In the genomic region with DNA sequence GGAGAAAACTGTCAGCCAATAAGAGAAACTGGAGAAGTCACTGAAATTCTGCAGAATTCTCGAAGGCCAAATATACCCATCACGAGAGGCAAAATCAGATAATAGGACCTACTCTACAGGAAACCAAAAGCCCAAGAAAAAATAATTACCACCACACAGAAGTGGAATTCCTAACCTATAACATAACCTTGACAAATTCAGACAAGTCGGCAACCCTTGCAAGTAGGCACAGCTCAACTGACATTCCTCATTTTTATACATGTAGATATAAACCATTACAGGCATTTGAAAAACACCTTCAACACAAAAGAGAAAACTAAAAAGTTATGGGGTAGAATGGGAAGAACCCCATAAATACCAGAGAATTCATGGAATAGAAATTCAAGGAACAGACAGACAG, we compare ENCODE assay signal across 31 cellular contexts.
"Had no signal": no experiment of that assay in that cellular context is flagged by ENCODE, and none has a peak within 500 bp of the region (broad histone marks: within the 10 kb centered on the region; RNA-seq: fewer than 3 reads in every experiment).

No MANE protein-coding gene starts in this region.

- H3K9ac ChIP-seq: KMS-11 had no signal

- H3K9me3 ChIP-seq: Peyer's patch had no signal

- ATAC-seq: PC-3, Right ventricle myocardium inferior had no signal

- H3K4me3 Mint-ChIP-seq: activated CD4-positive, alpha-beta memory T cell treated with anti-CD3 and anti-CD28 coated beads, Interleukin-2, amount 10 ng/mL, durations not matched to agents 7 days and 5 days; activated naive CD4-positive, alpha-beta T cell treated with anti-CD3 and anti-CD28 coated beads, Interleukin-2, amount 10 ng/mL, durations not matched to agents 7 days and 5 days; activated T-cell treated with anti-CD3 and anti-CD28 coated beads, Interleukin-2, amount 50 U/mL, for 24 hours; brain had no signal

- H3K4me1 Mint-ChIP-seq: activated CD4-positive, alpha-beta memory T cell treated with anti-CD3 and anti-CD28 coated beads, Interleukin-2, amount 10 ng/mL, durations not matched to agents 7 days and 5 days; brain had no signal

- H3K27ac Mint-ChIP-seq: activated CD4-positive, alpha-beta memory T cell treated with anti-CD3 and anti-CD28 coated beads, Interleukin-2, amount 10 ng/mL, durations not matched to agents 7 days and 5 days; activated naive CD4-positive, alpha-beta T cell treated with anti-CD3 and anti-CD28 coated beads, Interleukin-2, amount 10 ng/mL, durations not matched to agents 7 days and 5 days; activated T-cell treated with anti-CD3 and anti-CD28 coated beads, Interleukin-2, amount 50 U/mL, for 24 hours; brain had no signal

- H3K27ac ChIP-seq: KMS-11, Peyer's patch, WERI-Rb-1 had no signal

- H3K4me2 ChIP-seq: KMS-11 had no signal

- H3K4me3 ChIP-seq: Peyer's patch had no signal

- H3K4me1 ChIP-seq: Peyer's patch had no signal

- H3K36me3 Mint-ChIP-seq: activated naive CD4-positive, alpha-beta T cell treated with anti-CD3 and anti-CD28 coated beads, Interleukin-2, amount 10 ng/mL, durations not matched to agents 7 days and 5 days; brain had no signal

- H3K9me3 Mint-ChIP-seq: activated CD4-positive, alpha-beta memory T cell treated with anti-CD3 and anti-CD28 coated beads, Interleukin-2, amount 10 ng/mL, durations not matched to agents 7 days and 5 days; activated naive CD4-positive, alpha-beta T cell treated with anti-CD3 and anti-CD28 coated beads, Interleukin-2, amount 10 ng/mL, durations not matched to agents 7 days and 5 days; activated T-cell treated with anti-CD3 and anti-CD28 coated beads, Interleukin-2, amount 50 U/mL, for 24 hours had no signal

- H3K27me3 ChIP-seq: Peyer's patch had no signal

- H3K27me3 Mint-ChIP-seq: activated CD4-positive, alpha-beta memory T cell treated with anti-CD3 and anti-CD28 coated beads, Interleukin-2, amount 10 ng/mL, durations not matched to agents 7 days and 5 days; activated naive CD4-positive, alpha-beta T cell treated with anti-CD3 and anti-CD28 coated beads, Interleukin-2, amount 10 ng/mL, durations not matched to agents 7 days and 5 days; activated T-cell treated with anti-CD3 and anti-CD28 coated beads, Interleukin-2, amount 50 U/mL, for 24 hours; brain had no signal

- H3K36me3 ChIP-seq: Peyer's patch, WERI-Rb-1 had no signal

- DNase-seq: activated CD4-positive, alpha-beta memory T cell treated with anti-CD3 and anti-CD28 coated beads, Interleukin-2, amount 10 ng/mL, durations not matched to agents 7 days and 5 days; activated CD4-positive, alpha-beta T cell treated with anti-CD3 and anti-CD28 coated beads for 1 hour; activated CD4-positive, alpha-beta T cell treated with anti-CD3 and anti-CD28 coated beads for 48 hours; activated CD4-positive, CD25-positive, alpha-beta regulatory T cell; activated effector memory CD4-positive, alpha-beta T cell treated with Interleukin-2 at 50 U/mL for 16 hours; activated naive CD4-positive, alpha-beta T cell treated with anti-CD3 and anti-CD28 coated beads, Interleukin-2, amount 10 ng/mL, durations not matched to agents 7 days and 5 days; activated T-cell treated with anti-CD3 and anti-CD28 coated beads, Interleukin-2, amount 50 U/mL, for 24 hours; anterior cingulate cortex; central memory CD4-positive, alpha-beta T cell; MM.1S; MV-4-11; NCI-H1092; NCI-H1436 treated with DMSO at 0.1 percent for 48 hours; NCI-H1694 treated with DMSO at 0.1 percent for 48 hours; NCI-H2029; NCI-H345; NCI-H510A; NCI-H526; NCI-H748 treated with DMSO at 0.1 percent for 48 hours; NK-92 treated with Interleukin-12 subunit alpha and Interleukin-12 subunit beta, amount 100 ng/mL, for 24 hours; PC-3; Peyer's patch; RPMI8226; SIG-M5; SW 1271; T-helper 1 cell; T1000; WERI-Rb-1 had no signal
